Comparison of ENCODE assay signal across 17 cellular contexts in the genomic region with DNA sequence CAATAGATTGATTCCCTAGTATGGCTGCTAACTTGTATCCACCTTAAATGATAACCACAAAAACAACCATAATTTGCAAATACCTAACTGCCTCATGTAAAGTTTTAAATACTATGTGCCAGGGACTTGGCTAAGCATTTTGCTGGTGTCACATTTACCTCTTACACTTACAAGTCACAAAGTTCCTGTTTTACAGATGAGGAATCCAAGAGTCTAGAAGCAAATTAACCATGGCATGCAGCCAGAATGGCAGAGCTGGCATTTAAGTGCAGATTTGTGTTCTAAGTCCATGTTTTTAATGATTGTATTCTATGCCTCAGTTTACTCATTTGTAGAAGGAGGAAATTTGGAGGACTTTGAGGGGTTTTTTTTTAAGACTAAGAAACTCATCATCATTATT.
DNase-seq lines count a peak whose midpoint lies in the region.
"Had no signal": no experiment of that assay in that cellular context is flagged by ENCODE, and none has a peak within 500 bp of the region (broad histone marks: within the 10 kb centered on the region; RNA-seq: fewer than 3 reads in every experiment).

No MANE protein-coding gene starts in this region.

- H3K4me1 Mint-ChIP-seq in dendritic cell treated with granulocyte-macrophage colony-stimulating factor and Interleukin-4, amounts not matched to agents 40 ng/mL and 50 ng/mL, for 4 days (ENCODE audit: low read depth) = peaks cover 54% of the 10 kb centered on the region

- peaks cover 8% of the 10 kb centered on the region for H3K27me3 Mint-ChIP-seq in dendritic cell treated with granulocyte-macrophage colony-stimulating factor and Interleukin-4, amounts not matched to agents 40 ng/mL and 50 ng/mL, for 4 days

- no peak overlapping the region for H3K4me3 Mint-ChIP-seq in dendritic cell treated with granulocyte-macrophage colony-stimulating factor and Interleukin-4, amounts not matched to agents 40 ng/mL and 50 ng/mL, for 4 days
- H3K4me3 Mint-ChIP-seq: CD8-positive, alpha-beta T cell had no signal

- H3K36me3 Mint-ChIP-seq in dendritic cell treated with granulocyte-macrophage colony-stimulating factor and Interleukin-4, amounts not matched to agents 40 ng/mL and 50 ng/mL, for 4 days (ENCODE audit: low read depth) = no peaks in the 10 kb centered on the region
- H3K36me3 Mint-ChIP-seq: CD8-positive, alpha-beta T cell had no signal

- DNase-seq in NOMO-1 treated with DMSO at 0.1 percent for 48 hours (lab: John Stamatoyannopoulos, UW; ENCODE audit: unreplicated experiment) (peak; percentile 15), NOMO-1 (lab: John Stamatoyannopoulos, UW; ENCODE audit: unreplicated experiment in 2 of 2) (no peak), MV-4-11 (lab: John Stamatoyannopoulos, UW) (peak; percentile 50), putamen (ENCODE audit: low spot score) (peak; percentile 12), KG1 (lab: John Stamatoyannopoulos, UW) (no peak), dedifferentiated amniotic fluid mesenchymal stem cell (ENCODE audit: extremely low spot score) (no peak), NCI-H524 (lab: John Stamatoyannopoulos, UW) (no peak)
- DNase-seq: 8988T; AML-193; C1 segment of cervical spinal cord; CD8-positive, alpha-beta T cell; COR-L47; DMS153; DMS79 treated with DMSO at 0.1 percent for 48 hours; EL; GM23248 had no signal

- intact Hi-C loops in dendritic cell treated with granulocyte-macrophage colony-stimulating factor and Interleukin-4, amounts not matched to agents 40 ng/mL and 50 ng/mL, for 4 days (cut with micrococcal nuclease) = loop anchor here (5.0 kb wide), 1 partner anchor 39 kb away; no protein-coding TSS in a partner anchor

- peak overlapping the region; percentile 53 for H3K27ac Mint-ChIP-seq in dendritic cell treated with granulocyte-macrophage colony-stimulating factor and Interleukin-4, amounts not matched to agents 40 ng/mL and 50 ng/mL, for 4 days
- H3K27ac Mint-ChIP-seq: CD8-positive, alpha-beta T cell had no signal

- peaks cover 9% of the 10 kb centered on the region for H3K9me3 Mint-ChIP-seq in dendritic cell treated with granulocyte-macrophage colony-stimulating factor and Interleukin-4, amounts not matched to agents 40 ng/mL and 50 ng/mL, for 4 days

Comparison
In these comparisons a context has a peak if more than half of its experiments do, and no peak if none do; other contexts are left out.
1. DNase-seq: peak in NOMO-1 treated with DMSO at 0.1 percent for 48 hours (single experiment), MV-4-11 (single experiment) and putamen (single experiment); none in NOMO-1 (0 of 2), KG1 (single experiment), dedifferentiated amniotic fluid mesenchymal stem cell (single experiment) and NCI-H524 (0 of 2).